In the genomic region with DNA sequence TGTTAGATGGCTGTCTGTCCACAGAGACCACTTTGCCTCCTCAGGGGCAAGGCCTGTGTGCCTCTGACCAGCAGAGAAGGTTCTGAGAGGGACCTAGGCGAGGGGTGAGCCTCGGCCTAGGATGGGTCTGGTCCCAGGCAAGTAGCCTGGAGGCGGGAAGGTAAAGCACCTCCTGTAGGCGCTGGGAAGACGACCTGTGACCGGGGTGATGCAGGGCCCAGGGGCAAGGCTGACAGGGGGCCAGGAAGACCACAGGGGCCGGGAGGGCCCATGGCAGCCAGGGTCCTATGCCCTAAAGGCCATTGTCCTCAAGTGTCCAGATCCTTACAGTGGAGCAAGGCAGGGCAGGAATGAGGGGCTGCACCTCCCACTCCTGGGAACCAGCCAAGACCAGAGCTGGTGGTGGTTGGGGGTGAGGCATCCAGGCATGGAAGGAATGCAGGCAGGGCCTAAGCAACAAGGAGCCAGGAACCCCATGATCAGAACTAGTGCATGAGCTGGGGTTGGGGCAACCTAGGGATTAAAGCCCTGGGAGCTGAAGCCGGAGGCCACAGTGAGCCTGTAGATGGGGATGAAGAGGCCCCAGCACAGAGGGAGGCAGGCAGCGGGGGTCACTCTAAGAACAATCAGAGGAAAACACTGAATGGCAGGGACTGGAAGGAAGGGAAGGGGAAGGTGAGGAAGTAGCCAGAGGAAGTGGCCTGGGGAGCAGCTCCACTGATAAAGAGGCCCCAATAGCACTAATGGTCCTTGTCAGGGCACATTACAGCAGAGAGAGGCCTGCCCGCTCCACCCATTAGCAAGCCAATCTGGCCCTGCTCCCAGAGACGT, we compare ENCODE assay signal across 15 cellular contexts. TPM values are rescaled to one million over a fixed set of nuclear protein-coding genes. Genes with fewer than 3 reads are reported as not detected.
A peak's percentile ranks its signal among the peaks of the same experiment; 100 is the strongest.
DNase-seq lines count a peak whose midpoint lies in the region; ATAC-seq and TF ChIP-seq lines count a peak whose summit lies in the region.
"Had no signal": no experiment of that assay in that cellular context is flagged by ENCODE, and none has a peak within 500 bp of the region (broad histone marks: within the 10 kb centered on the region; RNA-seq: fewer than 3 reads in every experiment).

No MANE protein-coding gene starts in this region.

- no peaks in the 10 kb centered on the region for H3K27me3 Mint-ChIP-seq in WTC11 (ENCODE audit: low read depth)
- H3K27me3 Mint-ChIP-seq: activated CD4-positive, alpha-beta memory T cell treated with anti-CD3 and anti-CD28 coated beads for 36 hours had no signal

- DNase-seq in ELF-1 (ENCODE audit: low read depth, low spot score) (peak; percentile 36), WTC11 (ENCODE audit: low spot score) (no peak), hepatic stellate cell (ENCODE audit: low spot score) (peak; percentile 70), retinal pigment epithelial cell (ENCODE audit: low read depth) (peak; percentile 99), HuH-7.5 (ENCODE audit: low spot score) (no peak), head of caudate nucleus (no peak), testis (no peak)
- DNase-seq in NK-92 treated with Interleukin-12 subunit alpha and Interleukin-12 subunit beta, amount 100 ng/mL, for 24 hours (lab: John Stamatoyannopoulos, UW): no peak
- DNase-seq: activated CD4-positive, alpha-beta memory T cell treated with anti-CD3 and anti-CD28 coated beads for 36 hours; activated gamma-delta T cell treated with Interleukin-2 at 50 U/mL for 16 hours; left ventricle myocardium superior; NCI-H2227 treated with DMSO at 0.1 percent for 48 hours had no signal

- intact Hi-C loops in head of caudate nucleus (cut with DNase I) (no loop called here), testis (cut with DNase I; ENCODE audit: low total_unique reads) (no loop called here)

- CTCF ChIA-PET in WTC11 (lab: Charles Lee): interaction anchor here (0.6 to 1.4 kb wide), 5 partner anchors 15 to 743 kb away, joined by 3 to 10 read pairs (median 3); no protein-coding TSS in a partner anchor

- no peaks in the 10 kb centered on the region for H3K36me3 ChIP-seq in testis (ENCODE audit: low read depth, missing control alignments)
- H3K36me3 ChIP-seq: gastroesophageal sphincter had no signal

- H3K4me3 ChIP-seq in retinal pigment epithelial cell (ENCODE audit: low read length) (no peak overlapping the region), testis (no peak overlapping the region)
- H3K4me3 ChIP-seq: gastroesophageal sphincter had no signal

- peak overlapping the region; percentile 67; the same call in 1 of the 2 replicates for H3K27ac Mint-ChIP-seq in WTC11
- H3K27ac Mint-ChIP-seq: activated CD4-positive, alpha-beta memory T cell treated with anti-CD3 and anti-CD28 coated beads for 36 hours had no signal

- WGBS in testis, 2 donors: 86 to 93% methylated on average over 9 to 11 of the region's 11 CpGs

- no peaks in the 10 kb centered on the region for H3K27me3 ChIP-seq in testis
- H3K27me3 ChIP-seq: gastroesophageal sphincter had no signal

- H3K4me1 ChIP-seq in testis: peaks cover 10% of the 10 kb centered on the region
- H3K4me1 ChIP-seq: parathyroid adenoma had no signal

- POLR2A ChIA-PET in WTC11 (lab: Charles Lee): no interaction called here

- H3K9me3 ChIP-seq in testis: no peaks in the 10 kb centered on the region
- H3K9me3 ChIP-seq: gastroesophageal sphincter had no signal

- TF ChIP-seq CTCF in WTC11 (IDR thresholded peaks at IDR 0.05): no peak
- peak; percentile 54 for TF ChIP-seq CTCF in retinal pigment epithelial cell (conservative IDR thresholded peaks at IDR 0.05; ENCODE audit: low read depth, low read length)
- no peak for TF ChIP-seq CTCF in testis (IDR thresholded peaks at IDR 0.05)

- H3K36me3 Mint-ChIP-seq in WTC11: no peaks in the 10 kb centered on the region
- H3K36me3 Mint-ChIP-seq: activated CD4-positive, alpha-beta memory T cell treated with anti-CD3 and anti-CD28 coated beads for 36 hours had no signal

- H3K4me1 Mint-ChIP-seq in WTC11: peaks cover 48% of the 10 kb centered on the region

- H3K9me3 Mint-ChIP-seq in WTC11: no peaks in the 10 kb centered on the region
- H3K9me3 Mint-ChIP-seq: activated CD4-positive, alpha-beta memory T cell treated with anti-CD3 and anti-CD28 coated beads for 36 hours; CD14-positive monocyte had no signal

- H3K4me3 Mint-ChIP-seq in WTC11: no peak overlapping the region
- H3K4me3 Mint-ChIP-seq: activated CD4-positive, alpha-beta memory T cell treated with anti-CD3 and anti-CD28 coated beads for 36 hours; CD14-positive monocyte had no signal

- peak; percentile 23 for ATAC-seq in WTC11
- ATAC-seq: gastroesophageal sphincter, left ventricle myocardium superior had no signal

- no peak overlapping the region for H3K27ac ChIP-seq in testis
- H3K27ac ChIP-seq: gastroesophageal sphincter, parathyroid adenoma had no signal

- TF ChIP-seq POLR2A in testis (IDR thresholded peaks at IDR 0.05): no peak

TF ChIP-seq in WTC11, 78 proteins besides CTCF, POLR2A, EP300 and RAD21:
- TF ChIP-seq, protein P1, sequence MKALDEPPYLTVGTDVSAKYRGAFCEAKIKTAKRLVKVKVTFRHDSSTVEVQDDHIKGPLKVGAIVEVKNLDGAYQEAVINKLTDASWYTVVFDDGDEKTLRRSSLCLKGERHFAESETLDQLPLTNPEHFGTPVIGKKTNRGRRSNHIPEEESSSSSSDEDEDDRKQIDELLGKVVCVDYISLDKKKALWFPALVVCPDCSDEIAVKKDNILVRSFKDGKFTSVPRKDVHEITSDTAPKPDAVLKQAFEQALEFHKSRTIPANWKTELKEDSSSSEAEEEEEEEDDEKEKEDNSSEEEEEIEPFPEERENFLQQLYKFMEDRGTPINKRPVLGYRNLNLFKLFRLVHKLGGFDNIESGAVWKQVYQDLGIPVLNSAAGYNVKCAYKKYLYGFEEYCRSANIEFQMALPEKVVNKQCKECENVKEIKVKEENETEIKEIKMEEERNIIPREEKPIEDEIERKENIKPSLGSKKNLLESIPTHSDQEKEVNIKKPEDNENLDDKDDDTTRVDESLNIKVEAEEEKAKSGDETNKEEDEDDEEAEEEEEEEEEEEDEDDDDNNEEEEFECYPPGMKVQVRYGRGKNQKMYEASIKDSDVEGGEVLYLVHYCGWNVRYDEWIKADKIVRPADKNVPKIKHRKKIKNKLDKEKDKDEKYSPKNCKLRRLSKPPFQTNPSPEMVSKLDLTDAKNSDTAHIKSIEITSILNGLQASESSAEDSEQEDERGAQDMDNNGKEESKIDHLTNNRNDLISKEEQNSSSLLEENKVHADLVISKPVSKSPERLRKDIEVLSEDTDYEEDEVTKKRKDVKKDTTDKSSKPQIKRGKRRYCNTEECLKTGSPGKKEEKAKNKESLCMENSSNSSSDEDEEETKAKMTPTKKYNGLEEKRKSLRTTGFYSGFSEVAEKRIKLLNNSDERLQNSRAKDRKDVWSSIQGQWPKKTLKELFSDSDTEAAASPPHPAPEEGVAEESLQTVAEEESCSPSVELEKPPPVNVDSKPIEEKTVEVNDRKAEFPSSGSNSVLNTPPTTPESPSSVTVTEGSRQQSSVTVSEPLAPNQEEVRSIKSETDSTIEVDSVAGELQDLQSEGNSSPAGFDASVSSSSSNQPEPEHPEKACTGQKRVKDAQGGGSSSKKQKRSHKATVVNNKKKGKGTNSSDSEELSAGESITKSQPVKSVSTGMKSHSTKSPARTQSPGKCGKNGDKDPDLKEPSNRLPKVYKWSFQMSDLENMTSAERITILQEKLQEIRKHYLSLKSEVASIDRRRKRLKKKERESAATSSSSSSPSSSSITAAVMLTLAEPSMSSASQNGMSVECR (CRISPR knock-in tag; IDR thresholded peaks at IDR 0.05; ENCODE audit: borderline replicate concordance): 0 out of 2 replicates have a peak, but pooled peaks have one; percentile 33
- peak; percentile 80 for TF ChIP-seq ETV6 (CRISPR knock-in tag; IDR thresholded peaks at IDR 0.05)
- no peak for TF ChIP-seq USF2 (CRISPR knock-in tag; IDR thresholded peaks at IDR 0.05)

RNA-seq across cellular contexts. Expression of gene KLHL35, which starts 32.9 kb away (rescaled TPM):
- total RNA-seq in WTC11 (2021): 0.22 to 0.60 TPM (median 0.39 TPM) in 3 replicates
- 10 to 100 TPM; 51.2 to 58.2 TPM for total RNA-seq in testis
- polyA plus RNA-seq in testis (ENCODE audit: insufficient read depth, low read depth, low replicate concordance): 15.4 TPM

RNA-seq across cellular contexts. Expression of gene GDPD5, which starts 59.8 kb away (rescaled TPM):
- 4.7 to 12.2 TPM (median 5.3 TPM) in 3 replicates for total RNA-seq in WTC11 (2021)
- total RNA-seq in testis: 10 to 100 TPM; 43.3 to 99.5 TPM
- 65.8 TPM for polyA plus RNA-seq in testis (ENCODE audit: insufficient read depth, low read depth, low replicate concordance)

Comparison
In these comparisons a context has a peak if more than half of its experiments do, and no peak if none do; other contexts are left out.
1. DNase-seq: peak in ELF-1 (single experiment), hepatic stellate cell (single experiment) and retinal pigment epithelial cell (single experiment); none in WTC11 (single experiment), HuH-7.5 (single experiment), NK-92 treated with Interleukin-12 subunit alpha and Interleukin-12 subunit beta, amount 100 ng/mL, for 24 hours (single experiment), head of caudate nucleus (0 of 42) and testis (single experiment).
2. RNA of gene KLHL35, which starts 32.9 kb away (total RNA-seq): 51.2 to 58.2 TPM in testis; 0.22 to 0.60 TPM in WTC11; every median in the first group is over 10 times any median in the second.